ENCODE assay signal across 27 cellular contexts in genomic region chr1:209046058-209046417, GRCh38.
"Had no signal": no experiment of that assay in that cellular context is flagged by ENCODE, and none has a peak within 500 bp of the region (broad histone marks: within the 10 kb centered on the region; RNA-seq: fewer than 3 reads in every experiment).

No MANE protein-coding gene starts in this region.

- H3K36me3 ChIP-seq: ascending aorta, esophagus muscularis mucosa, gastrocnemius medialis had no signal

- H3K4me3 ChIP-seq: ascending aorta, esophagus muscularis mucosa, gastrocnemius medialis had no signal

- FAIRE-seq: colon had no signal

- H3K4me1 ChIP-seq: ascending aorta, esophagus muscularis mucosa, gastrocnemius medialis had no signal

- DNase-seq: activated CD4-positive, alpha-beta memory T cell treated with anti-CD3 and anti-CD28 coated beads for 36 hours; activated CD4-positive, alpha-beta T cell treated with anti-CD3 and anti-CD28 coated beads for 36 hours; activated CD4-positive, alpha-beta T cell treated with anti-CD3 and anti-CD28 coated beads, Interleukin-2, amount 10 ng/mL, durations not matched to agents 24 days and 14 days; activated CD4-positive, CD25-positive, alpha-beta regulatory T cell; activated CD4-positive, CD25-positive, alpha-beta regulatory T cell treated with anti-CD3 and anti-CD28 coated beads, Interleukin-2, amount 50 U/mL, for 72 hours; activated CD8-positive, alpha-beta memory T cell treated with anti-CD3 and anti-CD28 coated beads, Interleukin-2, amount 10 ng/mL, durations not matched to agents 7 days and 5 days; activated CD8-positive, alpha-beta memory T cell treated with anti-CD3 and anti-CD28 coated beads, Interleukin-2, amount 50 U/mL, for 4 hours; activated CD8-positive, alpha-beta T cell treated with anti-CD3 and anti-CD28 coated beads, Interleukin-2, amount 10 ng/mL, durations not matched to agents 7 days and 5 days; activated effector memory CD4-positive, alpha-beta T cell treated with anti-CD3 and anti-CD28 coated beads, Interleukin-2, amount 50 U/mL, for 16 hours; activated naive CD4-positive, alpha-beta T cell treated with anti-CD3 and anti-CD28 coated beads, Interleukin-2, amount 10 ng/mL, durations not matched to agents 7 days and 5 days; activated naive CD8-positive, alpha-beta T cell treated with anti-CD3 and anti-CD28 coated beads, Interleukin-2, amount 10 ng/mL, durations not matched to agents 7 days and 5 days; activated T-cell treated with anti-CD3 and anti-CD28 coated beads, Interleukin-2, amount 50 U/mL, for 1 hour; activated T-cell treated with anti-CD3 and anti-CD28 coated beads, Interleukin-2, amount 50 U/mL, for 48 hours; caudate nucleus; cortex of kidney; dermis blood vessel endothelial cell; effector CD4-positive, alpha-beta T cell; effector memory CD8-positive, alpha-beta T cell; erythroblast; gastrocnemius medialis; glutamatergic neuron; T-helper 2 cell had no signal

- H3K9me3 ChIP-seq: ascending aorta, esophagus muscularis mucosa, gastrocnemius medialis had no signal

- H3K27ac ChIP-seq: ascending aorta, esophagus muscularis mucosa, foreskin keratinocyte, gastrocnemius medialis had no signal

- H3K27me3 ChIP-seq: ascending aorta, foreskin keratinocyte, gastrocnemius medialis had no signal

- ATAC-seq: activated CD4-positive, alpha-beta T cell treated with anti-CD3 and anti-CD28 coated beads for 36 hours; activated CD8-positive, alpha-beta memory T cell treated with anti-CD3 and anti-CD28 coated beads, Interleukin-2, amount 10 ng/mL, durations not matched to agents 7 days and 5 days; activated CD8-positive, alpha-beta T cell treated with anti-CD3 and anti-CD28 coated beads, Interleukin-2, amount 10 ng/mL, durations not matched to agents 7 days and 5 days; activated naive CD4-positive, alpha-beta T cell treated with anti-CD3 and anti-CD28 coated beads, Interleukin-2, amount 50 U/mL, for 72 hours; effector memory CD8-positive, alpha-beta T cell; gastrocnemius medialis had no signal
